27 cellular contexts compared by ENCODE assay signal in the genomic region with DNA sequence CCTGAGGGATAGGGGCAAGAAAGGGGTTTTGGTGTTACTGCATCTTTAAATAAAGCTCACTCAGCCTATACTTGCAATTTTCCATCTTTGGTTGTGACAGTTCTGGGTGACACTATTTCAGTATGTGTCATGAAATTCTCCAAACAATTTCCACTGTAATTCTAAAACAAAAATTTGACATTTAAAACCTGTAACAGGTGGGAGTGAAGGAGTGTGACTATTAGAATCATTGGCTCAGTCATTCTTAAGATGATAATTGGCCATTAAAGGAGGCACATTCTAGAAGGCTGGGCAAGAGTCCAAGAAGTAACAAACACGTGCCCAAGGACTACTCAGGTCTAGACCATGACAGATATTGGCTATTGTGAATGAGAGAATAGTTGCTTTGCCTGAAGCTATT.
DNase-seq lines count a peak whose midpoint lies in the region; ATAC-seq and TF ChIP-seq lines count a peak whose summit lies in the region.
"Had no signal": no experiment of that assay in that cellular context is flagged by ENCODE, and none has a peak within 500 bp of the region (broad histone marks: within the 10 kb centered on the region; RNA-seq: fewer than 3 reads in every experiment).

No MANE protein-coding gene starts in this region.

- no peak for DNase-seq in activated CD8-positive, alpha-beta T cell treated with anti-CD3 and anti-CD28 coated beads for 36 hours
- DNase-seq in activated CD8-positive, alpha-beta T cell treated with anti-CD3 and anti-CD28 coated beads, Interleukin-2, amount 10 ng/mL, durations not matched to agents 7 days and 5 days, result no peak
- DNase-seq in NCI-H69 (lab: John Stamatoyannopoulos, UW) (peak; percentile 84), HPDE6-E6E7 (ENCODE audit: extremely low spot score) (no peak), NCI-H2029 (lab: John Stamatoyannopoulos, UW) (no peak)
- DNase-seq in stimulated activated naive B cell treated with anti-CD40 and anti-IgM and Interleukin-4, amounts not matched to agents 10 μg/mL and 1 μg/mL and 100 μg/mL, for 72 hours, result no peak
- DNase-seq: activated CD4-positive, alpha-beta memory T cell treated with anti-CD3 and anti-CD28 coated beads for 36 hours; activated CD8-positive, alpha-beta memory T cell treated with anti-CD3 and anti-CD28 coated beads, Interleukin-2, amount 50 U/mL, for 48 hours; DMS153; dorsolateral prefrontal cortex; foreskin fibroblast; HCEC 1CT; IMR-90; MV-4-11; NCI-H187; NCI-H345; stimulated activated CD4-positive, alpha-beta T cell treated with anti-CD3 and anti-CD28 coated beads, Interleukin-15, amount 100 ng/mL, for 24 hours; stimulated activated CD4-positive, alpha-beta T cell treated with anti-CD3 and anti-CD28 coated beads, Interleukin-4, amount 100 ng/mL, for 4 hours; upper lobe of right lung had no signal

- peaks cover 41% of the 10 kb centered on the region for H3K4me1 Mint-ChIP-seq in activated CD8-positive, alpha-beta T cell treated with anti-CD3 and anti-CD28 coated beads for 36 hours (ENCODE audit: low read depth)
- no peaks in the 10 kb centered on the region for H3K4me1 Mint-ChIP-seq in activated CD8-positive, alpha-beta T cell treated with anti-CD3 and anti-CD28 coated beads, Interleukin-2, amount 10 ng/mL, durations not matched to agents 7 days and 5 days (ENCODE audit: low read depth)
- peaks cover 5 to 6% of the 10 kb centered on the region in 2 donors for H3K4me1 Mint-ChIP-seq in stimulated activated naive B cell treated with anti-CD40 and anti-IgM and Interleukin-4, amounts not matched to agents 10 μg/mL and 1 μg/mL and 100 μg/mL, for 72 hours
- H3K4me1 Mint-ChIP-seq: memory B cell had no signal

- peak; percentile 79 for ATAC-seq in activated CD8-positive, alpha-beta T cell treated with anti-CD3 and anti-CD28 coated beads for 36 hours
- ATAC-seq in activated CD8-positive, alpha-beta T cell treated with anti-CD3 and anti-CD28 coated beads, Interleukin-2, amount 10 ng/mL, durations not matched to agents 7 days and 5 days, result no peak
- ATAC-seq in stimulated activated naive B cell treated with anti-CD40 and anti-IgM and Interleukin-4, amounts not matched to agents 10 μg/mL and 1 μg/mL and 100 μg/mL, for 72 hours (replicated peaks), result peak; percentile 36 to 47
- ATAC-seq: left lobe of liver, upper lobe of right lung, WTC11 had no signal

- H3K36me3 ChIP-seq in HEK293 (ENCODE audit: control insufficient read depth in 2 of 2, insufficient read depth in 1 of 2, low read length in 2 of 2), result no peaks in the 10 kb centered on the region
- H3K36me3 ChIP-seq: BLaER1 treated with 17β-estradiol and CSF1 and Interleukin-3, amounts not matched to agents 10 nM and 100 nM; esophagus muscularis mucosa; suprapubic skin; upper lobe of right lung had no signal

- no peak overlapping the region for H3K4me3 ChIP-seq in HEK293 (ENCODE audit: low read depth, low read length)
- H3K4me3 ChIP-seq: BLaER1 treated with 17β-estradiol and CSF1 and Interleukin-3, amounts not matched to agents 10 nM and 100 nM; dorsolateral prefrontal cortex; esophagus muscularis mucosa; suprapubic skin; upper lobe of right lung had no signal

- TF ChIP-seq CTCF in activated CD8-positive, alpha-beta T cell treated with anti-CD3 and anti-CD28 coated beads for 36 hours (IDR thresholded peaks at IDR 0.05), result no peak
- TF ChIP-seq CTCF in HEK293 (tag by site-specific recombination; IDR thresholded peaks at IDR 0.05), result no peak

- H3K36me3 Mint-ChIP-seq in activated CD8-positive, alpha-beta T cell treated with anti-CD3 and anti-CD28 coated beads for 36 hours (ENCODE audit: low read depth), result peaks cover 18% of the 10 kb centered on the region
- peaks cover 21% of the 10 kb centered on the region for H3K36me3 Mint-ChIP-seq in activated CD8-positive, alpha-beta T cell treated with anti-CD3 and anti-CD28 coated beads, Interleukin-2, amount 10 ng/mL, durations not matched to agents 7 days and 5 days (ENCODE audit: low read depth)
- H3K36me3 Mint-ChIP-seq in stimulated activated naive B cell treated with anti-CD40 and anti-IgM and Interleukin-4, amounts not matched to agents 10 μg/mL and 1 μg/mL and 100 μg/mL, for 72 hours, result no peaks in the 10 kb centered on the region
- H3K36me3 Mint-ChIP-seq: memory B cell, WTC11 had no signal

- H3K9me3 Mint-ChIP-seq in activated CD8-positive, alpha-beta T cell treated with anti-CD3 and anti-CD28 coated beads for 36 hours, result no peaks in the 10 kb centered on the region
- no peaks in the 10 kb centered on the region for H3K9me3 Mint-ChIP-seq in activated CD8-positive, alpha-beta T cell treated with anti-CD3 and anti-CD28 coated beads, Interleukin-2, amount 10 ng/mL, durations not matched to agents 7 days and 5 days (ENCODE audit: insufficient read depth)
- H3K9me3 Mint-ChIP-seq in stimulated activated naive B cell treated with anti-CD40 and anti-IgM and Interleukin-4, amounts not matched to agents 10 μg/mL and 1 μg/mL and 100 μg/mL, for 72 hours, result no peaks in the 10 kb centered on the region
- H3K9me3 Mint-ChIP-seq: activated CD4-positive, alpha-beta memory T cell treated with anti-CD3 and anti-CD28 coated beads for 36 hours; memory B cell; nephron had no signal

- H3K4me3 Mint-ChIP-seq in activated CD8-positive, alpha-beta T cell treated with anti-CD3 and anti-CD28 coated beads for 36 hours, result no peak overlapping the region
- no peak overlapping the region for H3K4me3 Mint-ChIP-seq in activated CD8-positive, alpha-beta T cell treated with anti-CD3 and anti-CD28 coated beads, Interleukin-2, amount 10 ng/mL, durations not matched to agents 7 days and 5 days
- no peak overlapping the region for H3K4me3 Mint-ChIP-seq in stimulated activated naive B cell treated with anti-CD40 and anti-IgM and Interleukin-4, amounts not matched to agents 10 μg/mL and 1 μg/mL and 100 μg/mL, for 72 hours
- H3K4me3 Mint-ChIP-seq: activated CD4-positive, alpha-beta memory T cell treated with anti-CD3 and anti-CD28 coated beads for 36 hours; memory B cell; nephron; WTC11 had no signal

- CTCF ChIA-PET in activated CD8-positive, alpha-beta T cell treated with anti-CD3 and anti-CD28 coated beads for 36 hours (lab: Charles Lee), result interaction anchor here (0.7 to 1.4 kb wide), 3 partner anchors 12 to 220 kb away, joined by 3 read pairs; no protein-coding TSS in a partner anchor
- CTCF ChIA-PET in activated CD8-positive, alpha-beta T cell treated with anti-CD3 and anti-CD28 coated beads, Interleukin-2, amount 10 ng/mL, durations not matched to agents 7 days and 5 days (lab: Charles Lee), result interaction anchor here (0.9 kb wide), 1 partner anchor 12 kb away, joined by 3 read pairs; no protein-coding TSS in a partner anchor
- CTCF ChIA-PET in HEK293 (lab: Yijun Ruan, JAX), result no interaction called here

- H3K27me3 Mint-ChIP-seq in activated CD8-positive, alpha-beta T cell treated with anti-CD3 and anti-CD28 coated beads for 36 hours, result no peaks in the 10 kb centered on the region
- H3K27me3 Mint-ChIP-seq in activated CD8-positive, alpha-beta T cell treated with anti-CD3 and anti-CD28 coated beads, Interleukin-2, amount 10 ng/mL, durations not matched to agents 7 days and 5 days (ENCODE audit: low read depth), result no peaks in the 10 kb centered on the region
- H3K27me3 Mint-ChIP-seq in stimulated activated naive B cell treated with anti-CD40 and anti-IgM and Interleukin-4, amounts not matched to agents 10 μg/mL and 1 μg/mL and 100 μg/mL, for 72 hours, result no peaks in the 10 kb centered on the region
- H3K27me3 Mint-ChIP-seq: activated CD4-positive, alpha-beta memory T cell treated with anti-CD3 and anti-CD28 coated beads for 36 hours had no signal

- H3K4me1 ChIP-seq in HEK293 (ENCODE audit: control insufficient read depth, insufficient read depth, low read length), result no peaks in the 10 kb centered on the region
- H3K4me1 ChIP-seq: esophagus muscularis mucosa, suprapubic skin, upper lobe of right lung had no signal

- H3K27ac Mint-ChIP-seq in activated CD8-positive, alpha-beta T cell treated with anti-CD3 and anti-CD28 coated beads for 36 hours, result peak overlapping the region; percentile 88
- H3K27ac Mint-ChIP-seq in activated CD8-positive, alpha-beta T cell treated with anti-CD3 and anti-CD28 coated beads, Interleukin-2, amount 10 ng/mL, durations not matched to agents 7 days and 5 days, result no peak overlapping the region
- H3K27ac Mint-ChIP-seq in stimulated activated naive B cell treated with anti-CD40 and anti-IgM and Interleukin-4, amounts not matched to agents 10 μg/mL and 1 μg/mL and 100 μg/mL, for 72 hours, result no peak overlapping the region
- H3K27ac Mint-ChIP-seq: activated CD4-positive, alpha-beta memory T cell treated with anti-CD3 and anti-CD28 coated beads for 36 hours; memory B cell; nephron; WTC11 had no signal

- intact Hi-C loops in activated CD8-positive, alpha-beta T cell treated with anti-CD3 and anti-CD28 coated beads for 36 hours (cut with micrococcal nuclease), result no loop called here

- H3K27ac ChIP-seq in HEK293 (ENCODE audit: extremely low read depth, low read depth, low read length), result no peak overlapping the region
- H3K27ac ChIP-seq: BLaER1 treated with 17β-estradiol and CSF1 and Interleukin-3, amounts not matched to agents 10 nM and 100 nM; dorsolateral prefrontal cortex; esophagus muscularis mucosa; suprapubic skin; upper lobe of right lung had no signal

- H3K9me3 ChIP-seq in HEK293 (ENCODE audit: control insufficient read depth, insufficient read depth, low read depth, low read length), result no peaks in the 10 kb centered on the region
- H3K9me3 ChIP-seq: esophagus muscularis mucosa, suprapubic skin, upper lobe of right lung had no signal

- POLR2A ChIA-PET in activated CD8-positive, alpha-beta T cell treated with anti-CD3 and anti-CD28 coated beads for 36 hours (lab: Charles Lee), result no interaction called here
- POLR2A ChIA-PET in activated CD8-positive, alpha-beta T cell treated with anti-CD3 and anti-CD28 coated beads, Interleukin-2, amount 10 ng/mL, durations not matched to agents 7 days and 5 days (lab: Charles Lee), result no interaction called here
- POLR2A ChIA-PET in HEK293 (lab: Yijun Ruan, JAX), result no interaction called here

TF ChIP-seq in HEK293, 187 proteins besides CTCF, POLR2A, EP300 and RAD21:
- peak; percentile 51 for TF ChIP-seq SCRT2 (tag by site-specific recombination; IDR thresholded peaks at IDR 0.05)
- TF ChIP-seq, protein P1, sequence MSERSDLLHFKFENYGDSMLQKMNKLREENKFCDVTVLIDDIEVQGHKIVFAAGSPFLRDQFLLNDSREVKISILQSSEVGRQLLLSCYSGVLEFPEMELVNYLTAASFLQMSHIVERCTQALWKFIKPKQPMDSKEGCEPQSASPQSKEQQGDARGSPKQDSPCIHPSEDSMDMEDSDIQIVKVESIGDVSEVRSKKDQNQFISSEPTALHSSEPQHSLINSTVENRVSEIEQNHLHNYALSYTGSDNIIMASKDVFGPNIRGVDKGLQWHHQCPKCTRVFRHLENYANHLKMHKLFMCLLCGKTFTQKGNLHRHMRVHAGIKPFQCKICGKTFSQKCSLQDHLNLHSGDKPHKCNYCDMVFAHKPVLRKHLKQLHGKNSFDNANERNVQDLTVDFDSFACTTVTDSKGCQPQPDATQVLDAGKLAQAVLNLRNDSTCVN (tag by site-specific recombination; optimal IDR thresholded peaks at IDR 0.05), result no peak
- TF ChIP-seq EGR2 (tag by site-specific recombination; IDR thresholded peaks at IDR 0.05; ENCODE audit: low read depth), result no peak
